ENCODE assay signal across 34 cellular contexts in the genomic region with DNA sequence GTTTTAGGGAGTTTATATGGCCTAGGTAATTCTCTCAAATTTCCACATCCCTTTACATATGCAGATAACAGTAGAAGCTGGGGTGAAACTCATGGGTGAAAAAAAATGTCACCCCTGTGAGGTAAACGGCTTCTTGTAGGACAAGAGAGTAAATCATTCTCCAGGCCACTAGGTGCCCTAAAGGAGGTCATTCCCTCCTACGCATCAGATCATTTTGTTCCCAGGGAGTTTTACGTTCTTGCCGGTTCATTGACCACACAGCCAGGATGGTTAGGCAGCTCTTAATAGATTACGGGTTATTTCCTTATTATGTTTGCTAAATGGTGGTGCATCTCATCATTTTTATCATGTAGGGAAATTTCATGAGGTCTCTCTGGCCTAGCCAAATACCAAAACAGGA.
"Had no signal": no experiment of that assay in that cellular context is flagged by ENCODE, and none has a peak within 500 bp of the region (broad histone marks: within the 10 kb centered on the region; RNA-seq: fewer than 3 reads in every experiment).

No MANE protein-coding gene starts in this region.

- H3K4me3 ChIP-seq: heart left ventricle, left ventricle myocardium inferior, lung, mucosa of descending colon, skin epidermis, testis, transverse colon had no signal

- H3K4me1 ChIP-seq: heart left ventricle, left ventricle myocardium inferior, testis, transverse colon had no signal

- DNase-seq: activated CD4-positive, alpha-beta memory T cell treated with anti-CD3 and anti-CD28 coated beads for 36 hours; activated CD4-positive, alpha-beta T cell treated with anti-CD3 and anti-CD28 coated beads, Interleukin-2, amount 10 ng/mL, durations not matched to agents 24 days and 14 days; activated CD8-positive, alpha-beta memory T cell treated with anti-CD3 and anti-CD28 coated beads, Interleukin-2, amount 50 U/mL, for 4 hours; activated effector memory CD4-positive, alpha-beta T cell treated with anti-CD3 and anti-CD28 coated beads, Interleukin-2, amount 50 U/mL, for 16 hours; activated naive CD4-positive, alpha-beta T cell treated with anti-CD3 and anti-CD28 coated beads, Interleukin-2, amount 10 ng/mL, durations not matched to agents 7 days and 5 days; activated naive CD8-positive, alpha-beta T cell treated with anti-CD3 and anti-CD28 coated beads, Interleukin-2, amount 10 ng/mL, durations not matched to agents 7 days and 5 days; activated T-cell treated with anti-CD3 and anti-CD28 coated beads, Interleukin-2, amount 50 U/mL, for 1 hour; amniotic stem cell; brain microvascular endothelial cell; cortex of kidney; effector memory CD8-positive, alpha-beta T cell; foreskin fibroblast; heart left ventricle; hypothalamus; immature natural killer cell; kidney; left ventricle myocardium inferior; mucosa of descending colon; stimulated activated CD4-positive, alpha-beta T cell treated with anti-CD3 and anti-CD28 coated beads, Interleukin-12 subunit alpha, Interleukin-12 subunit beta, amount 100 ng/mL, for 4 hours; stimulated activated CD4-positive, alpha-beta T cell treated with anti-CD3 and anti-CD28 coated beads, Interleukin-4, amount 100 ng/mL, for 1 hour; stimulated activated naive CD8-positive, alpha-beta T cell treated with anti-CD3 and anti-CD28 coated beads, Interleukin-15, Interleukin-2, amounts not matched to agents 100 U/mL and 50 U/mL, for 24 hours; T-helper 2 cell; testis; transverse colon had no signal

- H3K4me3 Mint-ChIP-seq: activated CD4-positive, alpha-beta memory T cell treated with anti-CD3 and anti-CD28 coated beads for 36 hours; activated CD4-positive, alpha-beta T cell treated with anti-CD3 and anti-CD28 coated beads, Interleukin-2, amount 10 ng/mL, durations not matched to agents 24 days and 14 days; activated naive CD4-positive, alpha-beta T cell treated with anti-CD3 and anti-CD28 coated beads, Interleukin-2, amount 10 ng/mL, durations not matched to agents 7 days and 5 days; activated naive CD8-positive, alpha-beta T cell treated with anti-CD3 and anti-CD28 coated beads, Interleukin-2, amount 10 ng/mL, durations not matched to agents 7 days and 5 days; activated T-helper 1 cell treated with anti-CD3 and anti-CD28 coated beads, Interleukin-12 subunit alpha, Interleukin-12 subunit beta, Interleukin-2, Interleukin-4 antibody, amounts not matched to agents 30 ng/mL and 10 ng/mL and 1 ng/mL, durations not matched to agents 14 hours and 24 hours and 36 hours; effector memory CD8-positive, alpha-beta T cell; immature natural killer cell; natural killer cell treated with Interleukin-12 subunit alpha and Interleukin-12 subunit beta and Interleukin-15 and Interleukin-18, amount 100 ng/mL, for 72 hours had no signal

- FAIRE-seq: astrocyte, endothelial cell of umbilical vein, kidney, urothelium cell line had no signal

- H3K27ac Mint-ChIP-seq: activated CD4-positive, alpha-beta memory T cell treated with anti-CD3 and anti-CD28 coated beads for 36 hours; activated CD4-positive, alpha-beta T cell treated with anti-CD3 and anti-CD28 coated beads, Interleukin-2, amount 10 ng/mL, durations not matched to agents 24 days and 14 days; activated naive CD4-positive, alpha-beta T cell treated with anti-CD3 and anti-CD28 coated beads, Interleukin-2, amount 10 ng/mL, durations not matched to agents 7 days and 5 days; activated naive CD8-positive, alpha-beta T cell treated with anti-CD3 and anti-CD28 coated beads, Interleukin-2, amount 10 ng/mL, durations not matched to agents 7 days and 5 days; activated T-helper 1 cell treated with anti-CD3 and anti-CD28 coated beads, Interleukin-12 subunit alpha, Interleukin-12 subunit beta, Interleukin-2, Interleukin-4 antibody, amounts not matched to agents 30 ng/mL and 10 ng/mL and 1 ng/mL, durations not matched to agents 14 hours and 24 hours and 36 hours; effector memory CD8-positive, alpha-beta T cell; immature natural killer cell; natural killer cell treated with Interleukin-12 subunit alpha and Interleukin-12 subunit beta and Interleukin-15 and Interleukin-18, amount 100 ng/mL, for 72 hours had no signal

- H3K4me1 Mint-ChIP-seq: activated CD4-positive, alpha-beta T cell treated with anti-CD3 and anti-CD28 coated beads, Interleukin-2, amount 10 ng/mL, durations not matched to agents 24 days and 14 days; activated naive CD4-positive, alpha-beta T cell treated with anti-CD3 and anti-CD28 coated beads, Interleukin-2, amount 10 ng/mL, durations not matched to agents 7 days and 5 days; activated naive CD8-positive, alpha-beta T cell treated with anti-CD3 and anti-CD28 coated beads, Interleukin-2, amount 10 ng/mL, durations not matched to agents 7 days and 5 days; immature natural killer cell had no signal

- H3K9me3 ChIP-seq: heart left ventricle, left ventricle myocardium inferior, mucosa of descending colon, neutrophil, testis, transverse colon had no signal

- H3K27ac ChIP-seq: brain microvascular endothelial cell, heart left ventricle, left ventricle myocardium inferior, neutrophil, skin epidermis, testis, transverse colon had no signal

- ATAC-seq: effector memory CD8-positive, alpha-beta T cell; esophagus mucosa; heart left ventricle; mucosa of descending colon; natural killer cell treated with Interleukin-12 subunit alpha and Interleukin-12 subunit beta and Interleukin-15 and Interleukin-18, amount 100 ng/mL, for 72 hours; sciatic nerve; stimulated activated naive CD8-positive, alpha-beta T cell treated with anti-CD3 and anti-CD28 coated beads, Interleukin-15, Interleukin-2, amounts not matched to agents 100 U/mL and 50 U/mL, for 24 hours had no signal

- H3K27me3 Mint-ChIP-seq: activated CD4-positive, alpha-beta T cell treated with anti-CD3 and anti-CD28 coated beads, Interleukin-2, amount 10 ng/mL, durations not matched to agents 24 days and 14 days; activated naive CD4-positive, alpha-beta T cell treated with anti-CD3 and anti-CD28 coated beads, Interleukin-2, amount 10 ng/mL, durations not matched to agents 7 days and 5 days had no signal

- H3K36me3 ChIP-seq: brain microvascular endothelial cell, heart left ventricle, left ventricle myocardium inferior, neutrophil, transverse colon had no signal

- H3K36me3 Mint-ChIP-seq: activated CD4-positive, alpha-beta memory T cell treated with anti-CD3 and anti-CD28 coated beads for 36 hours; activated naive CD4-positive, alpha-beta T cell treated with anti-CD3 and anti-CD28 coated beads, Interleukin-2, amount 10 ng/mL, durations not matched to agents 7 days and 5 days; activated naive CD8-positive, alpha-beta T cell treated with anti-CD3 and anti-CD28 coated beads, Interleukin-2, amount 10 ng/mL, durations not matched to agents 7 days and 5 days; immature natural killer cell; natural killer cell treated with Interleukin-12 subunit alpha and Interleukin-12 subunit beta and Interleukin-15 and Interleukin-18, amount 100 ng/mL, for 72 hours had no signal

- H3K9me3 Mint-ChIP-seq: activated CD4-positive, alpha-beta memory T cell treated with anti-CD3 and anti-CD28 coated beads for 36 hours; activated CD4-positive, alpha-beta T cell treated with anti-CD3 and anti-CD28 coated beads, Interleukin-2, amount 10 ng/mL, durations not matched to agents 24 days and 14 days; activated naive CD4-positive, alpha-beta T cell treated with anti-CD3 and anti-CD28 coated beads, Interleukin-2, amount 10 ng/mL, durations not matched to agents 7 days and 5 days; activated naive CD8-positive, alpha-beta T cell treated with anti-CD3 and anti-CD28 coated beads, Interleukin-2, amount 10 ng/mL, durations not matched to agents 7 days and 5 days; activated T-helper 1 cell treated with anti-CD3 and anti-CD28 coated beads, Interleukin-12 subunit alpha, Interleukin-12 subunit beta, Interleukin-2, Interleukin-4 antibody, amounts not matched to agents 30 ng/mL and 10 ng/mL and 1 ng/mL, durations not matched to agents 14 hours and 24 hours and 36 hours had no signal

- H3K27me3 ChIP-seq: brain microvascular endothelial cell, neutrophil, testis, transverse colon had no signal
